In the genomic region with DNA sequence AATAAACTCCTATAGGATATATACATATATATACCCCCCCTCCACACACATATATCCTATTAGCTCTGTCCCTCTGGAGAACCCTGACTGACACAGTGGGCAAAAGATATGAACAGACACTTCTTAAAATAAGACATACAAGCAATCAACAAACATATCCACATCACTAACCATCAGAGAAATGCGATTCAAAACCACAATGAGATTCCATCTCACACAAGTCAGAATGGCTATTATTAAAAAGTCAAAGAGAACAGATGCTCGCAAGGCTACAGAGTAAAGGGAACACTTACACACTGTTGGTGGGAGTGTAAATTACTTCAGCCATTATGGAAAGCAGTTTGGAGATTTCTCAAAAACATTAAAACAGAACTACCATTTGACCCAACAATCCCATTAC, we compare ENCODE assay signal across 3 cellular contexts.
"Had no signal": no experiment of that assay in that cellular context is flagged by ENCODE, and none has a peak within 500 bp of the region (broad histone marks: within the 10 kb centered on the region; RNA-seq: fewer than 3 reads in every experiment).

No MANE protein-coding gene starts in this region.

- DNase-seq: GDM1, GF-D8 had no signal

- H3K4me3 ChIP-seq: GM12878 had no signal

- ATAC-seq: GM12878 had no signal
